ENCODE assay signal across 16 cellular contexts in the genomic region with DNA sequence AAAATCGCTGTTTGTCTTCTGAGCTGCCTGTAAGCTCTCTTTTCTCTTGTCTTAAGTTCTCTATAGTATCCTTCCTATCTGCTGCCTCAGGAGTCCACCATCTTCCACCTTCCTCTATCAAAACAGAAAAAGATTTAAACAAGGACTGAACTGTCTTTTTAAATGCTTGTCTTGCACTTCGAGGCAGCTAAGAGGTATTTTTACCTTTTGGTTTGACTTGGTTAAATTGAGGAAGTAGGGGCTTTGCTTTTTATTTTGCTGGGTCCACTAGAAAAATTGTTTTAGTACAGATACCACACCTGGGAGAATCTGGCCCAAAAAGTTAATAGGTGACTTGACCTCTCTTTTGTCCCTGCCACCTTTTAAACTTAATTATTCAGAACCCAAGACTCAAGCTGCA. TPM values are rescaled to one million over a fixed set of nuclear protein-coding genes. Genes with fewer than 3 reads are reported as not detected.
DNase-seq lines count a peak whose midpoint lies in the region; ATAC-seq, FAIRE-seq and TF ChIP-seq lines count a peak whose summit lies in the region.
"Had no signal": no experiment of that assay in that cellular context is flagged by ENCODE, and none has a peak within 500 bp of the region (broad histone marks: within the 10 kb centered on the region; RNA-seq: fewer than 3 reads in every experiment).

No MANE protein-coding gene starts in this region.

- peak overlapping the region; percentile 61 for H3K27ac Mint-ChIP-seq in activated naive CD8-positive, alpha-beta T cell treated with anti-CD3 and anti-CD28 coated beads, Interleukin-2, amount 50 U/mL, for 24 hours

- H3K27me3 Mint-ChIP-seq in activated naive CD8-positive, alpha-beta T cell treated with anti-CD3 and anti-CD28 coated beads, Interleukin-2, amount 50 U/mL, for 24 hours, result peaks cover 3% of the 10 kb centered on the region

- DNase-seq in A549 (ENCODE audit: low read depth in 1 of 2, low spot score in 1 of 2) (no peak), dorsolateral prefrontal cortex (no peak), NCI-H2227 treated with DMSO at 0.1 percent for 48 hours (lab: John Stamatoyannopoulos, UW) (no peak), KG1 (lab: John Stamatoyannopoulos, UW) (no peak)
- DNase-seq in activated naive CD8-positive, alpha-beta T cell treated with anti-CD3 and anti-CD28 coated beads, Interleukin-2, amount 50 U/mL, for 24 hours, result no peak
- DNase-seq: DMS79, glutamatergic neuron, NCI-H1105, NCI-H510A, psoas muscle, T-helper 9 cell, upper lobe of left lung had no signal

- 48% methylated on average over 2 of the region's 2 CpGs for WGBS in A549 (ENCODE audit: missing lambda C conversion rate)

- peaks cover 12% of the 10 kb centered on the region for H3K9me3 Mint-ChIP-seq in activated naive CD8-positive, alpha-beta T cell treated with anti-CD3 and anti-CD28 coated beads, Interleukin-2, amount 50 U/mL, for 24 hours

- no peak overlapping the region for H3K4me3 ChIP-seq in A549
- H3K4me3 ChIP-seq in dorsolateral prefrontal cortex, result no peak overlapping the region
- H3K4me3 ChIP-seq: cardiac muscle cell, psoas muscle, upper lobe of left lung had no signal

- ATAC-seq in A549 (no peak), GM18511 (IDR thresholded peaks at IDR 0.05; ENCODE audit: unreplicated experiment) (peak; percentile 42), HG03159 (IDR thresholded peaks at IDR 0.05; ENCODE audit: unreplicated experiment) (peak; percentile 36), HG03565 (IDR thresholded peaks at IDR 0.05; ENCODE audit: unreplicated experiment) (no peak)
- no peak for ATAC-seq in activated naive CD8-positive, alpha-beta T cell treated with anti-CD3 and anti-CD28 coated beads, Interleukin-2, amount 50 U/mL, for 24 hours
- ATAC-seq: psoas muscle had no signal

- no peak for TF ChIP-seq RAD21 in A549 (conservative IDR thresholded peaks at IDR 0.05 in 1 of 2, IDR thresholded peaks at IDR 0.05 in 1 of 2)

- no peak for FAIRE-seq in A549 (lab: Jason Lieb, UNC)

- no peaks in the 10 kb centered on the region for H3K27me3 ChIP-seq in dorsolateral prefrontal cortex
- H3K27me3 ChIP-seq: cardiac muscle cell, upper lobe of left lung had no signal

- TF ChIP-seq EP300 in A549 (IDR thresholded peaks at IDR 0.05), result no peak

- H3K27ac ChIP-seq in A549, result no peak overlapping the region
- peak overlapping the region in 10 of 59 donors; percentile 3 to 69 (median 18) for H3K27ac ChIP-seq in dorsolateral prefrontal cortex
- H3K27ac ChIP-seq: cardiac muscle cell, psoas muscle, upper lobe of left lung had no signal

- H3K4me2 ChIP-seq in A549, result 0 out of 3 replicates have a peak overlapping the region, but pooled peaks have one; percentile 24

- CTCF ChIA-PET in A549 (lab: Yijun Ruan, JAX), result interaction anchor here (1.2 to 1.4 kb wide), 2 partner anchors 20 to 48 kb away, joined by 3 read pairs; no protein-coding TSS in a partner anchor

- H3K4me3 Mint-ChIP-seq in activated naive CD8-positive, alpha-beta T cell treated with anti-CD3 and anti-CD28 coated beads, Interleukin-2, amount 50 U/mL, for 24 hours, result no peak overlapping the region

- H3K9me3 ChIP-seq in A549, result no peaks in the 10 kb centered on the region
- H3K9me3 ChIP-seq: psoas muscle, upper lobe of left lung had no signal

- peaks cover 17% of the 10 kb centered on the region for H3K4me1 ChIP-seq in A549

- H3K36me3 Mint-ChIP-seq in activated naive CD8-positive, alpha-beta T cell treated with anti-CD3 and anti-CD28 coated beads, Interleukin-2, amount 50 U/mL, for 24 hours (ENCODE audit: low read depth), result peaks cover 4% of the 10 kb centered on the region

- TF ChIP-seq POLR2A in A549 (IDR thresholded peaks at IDR 0.05; ENCODE audit: low read length), result no peak

- TF ChIP-seq CTCF in A549 (IDR thresholded peaks at IDR 0.05), result no peak
- no peak for TF ChIP-seq CTCF in dorsolateral prefrontal cortex (IDR thresholded peaks at IDR 0.05 in 54 of 56, conservative IDR thresholded peaks at IDR 0.05 in 2 of 56; ENCODE audit: low read depth in 1 of 56, partially characterized antibody in 56 of 56)

- POLR2A ChIA-PET in A549 (lab: Yijun Ruan, JAX), result no interaction called here

- intact Hi-C loops in dorsolateral prefrontal cortex (cut with DNase I), result no loop called here

- H3K4me1 Mint-ChIP-seq in activated naive CD8-positive, alpha-beta T cell treated with anti-CD3 and anti-CD28 coated beads, Interleukin-2, amount 50 U/mL, for 24 hours, result peaks cover 68% of the 10 kb centered on the region

TF ChIP-seq in A549, 52 proteins besides CTCF, POLR2A, EP300 and RAD21:
- TF ChIP-seq FOSB (CRISPR knock-in tag; IDR thresholded peaks at IDR 0.05) (no peak), POLR2AphosphoS2 (conservative IDR thresholded peaks at IDR 0.05; ENCODE audit: low read length) (no peak), FOSL2 (IDR thresholded peaks at IDR 0.05) (no peak), FOSL2 (CRISPR knock-in tag; IDR thresholded peaks at IDR 0.05) (no peak), CHD2 (IDR thresholded peaks at IDR 0.05; ENCODE audit: low read length, partially characterized antibody) (no peak), CHD4 (IDR thresholded peaks at IDR 0.05; ENCODE audit: borderline replicate concordance) (no peak), TP53 (CRISPR knock-in tag; IDR thresholded peaks at IDR 0.05) (no peak), MYC (IDR thresholded peaks at IDR 0.05; ENCODE audit: borderline replicate concordance, low read length) (no peak), SMC3 (IDR thresholded peaks at IDR 0.05) (no peak), HDAC2 (IDR thresholded peaks at IDR 0.05) (no peak), NPAS2 (CRISPR knock-in tag; IDR thresholded peaks at IDR 0.05; ENCODE audit: borderline replicate concordance) (no peak), FOXS1 (CRISPR knock-in tag; IDR thresholded peaks at IDR 0.05) (no peak), CEBPB (IDR thresholded peaks at IDR 0.05) (no peak), GATA3 (IDR thresholded peaks at IDR 0.05; ENCODE audit: borderline replicate concordance) (no peak), SREBF2 (IDR thresholded peaks at IDR 0.05) (no peak), HOXB13 (CRISPR knock-in tag; IDR thresholded peaks at IDR 0.05; ENCODE audit: low read depth) (no peak), ZFP36 (IDR thresholded peaks at IDR 0.05; ENCODE audit: borderline replicate concordance, partially characterized antibody) (no peak), NR3C1 (IDR thresholded peaks at IDR 0.05) (no peak)
- TF ChIP-seq, protein P1, sequence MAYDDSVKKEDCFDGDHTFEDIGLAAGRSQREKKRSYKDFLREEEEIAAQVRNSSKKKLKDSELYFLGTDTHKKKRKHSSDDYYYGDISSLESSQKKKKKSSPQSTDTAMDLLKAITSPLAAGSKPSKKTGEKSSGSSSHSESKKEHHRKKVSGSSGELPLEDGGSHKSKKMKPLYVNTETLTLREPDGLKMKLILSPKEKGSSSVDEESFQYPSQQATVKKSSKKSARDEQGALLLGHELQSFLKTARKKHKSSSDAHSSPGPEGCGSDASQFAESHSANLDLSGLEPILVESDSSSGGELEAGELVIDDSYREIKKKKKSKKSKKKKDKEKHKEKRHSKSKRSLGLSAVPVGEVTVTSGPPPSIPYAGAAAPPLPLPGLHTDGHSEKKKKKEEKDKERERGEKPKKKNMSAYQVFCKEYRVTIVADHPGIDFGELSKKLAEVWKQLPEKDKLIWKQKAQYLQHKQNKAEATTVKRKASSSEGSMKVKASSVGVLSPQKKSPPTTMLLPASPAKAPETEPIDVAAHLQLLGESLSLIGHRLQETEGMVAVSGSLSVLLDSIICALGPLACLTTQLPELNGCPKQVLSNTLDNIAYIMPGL (CRISPR knock-in tag; IDR thresholded peaks at IDR 0.05; ENCODE audit: borderline replicate concordance), result no peak
- TF ChIP-seq, protein P2, sequence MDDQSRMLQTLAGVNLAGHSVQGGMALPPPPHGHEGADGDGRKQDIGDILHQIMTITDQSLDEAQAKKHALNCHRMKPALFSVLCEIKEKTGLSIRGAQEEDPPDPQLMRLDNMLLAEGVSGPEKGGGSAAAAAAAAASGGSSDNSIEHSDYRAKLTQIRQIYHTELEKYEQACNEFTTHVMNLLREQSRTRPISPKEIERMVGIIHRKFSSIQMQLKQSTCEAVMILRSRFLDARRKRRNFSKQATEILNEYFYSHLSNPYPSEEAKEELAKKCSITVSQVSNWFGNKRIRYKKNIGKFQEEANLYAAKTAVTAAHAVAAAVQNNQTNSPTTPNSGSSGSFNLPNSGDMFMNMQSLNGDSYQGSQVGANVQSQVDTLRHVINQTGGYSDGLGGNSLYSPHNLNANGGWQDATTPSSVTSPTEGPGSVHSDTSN (IDR thresholded peaks at IDR 0.05), result no peak
- TF ChIP-seq, protein P3, sequence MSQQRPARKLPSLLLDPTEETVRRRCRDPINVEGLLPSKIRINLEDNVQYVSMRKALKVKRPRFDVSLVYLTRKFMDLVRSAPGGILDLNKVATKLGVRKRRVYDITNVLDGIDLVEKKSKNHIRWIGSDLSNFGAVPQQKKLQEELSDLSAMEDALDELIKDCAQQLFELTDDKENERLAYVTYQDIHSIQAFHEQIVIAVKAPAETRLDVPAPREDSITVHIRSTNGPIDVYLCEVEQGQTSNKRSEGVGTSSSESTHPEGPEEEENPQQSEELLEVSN (IDR thresholded peaks at IDR 0.05; ENCODE audit: borderline replicate concordance, low read depth), result no peak

RNA-seq across cellular contexts. Expression of a gene that starts 12.2 kb away (rescaled TPM):
- polyA plus RNA-seq in A549 (2011; rRNA removed) (26.0 and 39.3 TPM in 2 replicates), A549 (2017; fragmentation: RNase III; extraction: RNeasy Plus Mini Kit Qiagen cat#74134 plus additional on column Dnase treatment) (12.6 to 16.3 TPM (median 12.8 TPM) in 3 replicates)
- polyA plus RNA-seq in A549 (2012; cell fraction: cytosol; rRNA removed), result 5.7 and 6.4 TPM in 2 replicates
- 2.7 and 5.7 TPM in 2 replicates for polyA plus RNA-seq in A549 (2012; cell fraction: nucleus; rRNA removed)
- polyA minus RNA-seq in A549 (2011; rRNA and poly(A)+ RNA removed), result 17.4 and 18.7 TPM in 2 replicates
- 100 to 1,000 TPM in 108 of 120 experiments, 10 to 100 TPM in 12; 76.4 to 194 (median 123) TPM for total RNA-seq in dorsolateral prefrontal cortex

Comparison
In these comparisons a context has a peak if more than half of its experiments do, and no peak if none do; other contexts are left out.
1. ATAC-seq: peak in GM18511 (single experiment) and HG03159 (single experiment); none in A549 (0 of 2), activated naive CD8-positive, alpha-beta T cell treated with anti-CD3 and anti-CD28 coated beads, Interleukin-2, amount 50 U/mL, for 24 hours (single experiment) and HG03565 (single experiment).